Comparison of ENCODE assay signal across 9 cellular contexts in the genomic region with DNA sequence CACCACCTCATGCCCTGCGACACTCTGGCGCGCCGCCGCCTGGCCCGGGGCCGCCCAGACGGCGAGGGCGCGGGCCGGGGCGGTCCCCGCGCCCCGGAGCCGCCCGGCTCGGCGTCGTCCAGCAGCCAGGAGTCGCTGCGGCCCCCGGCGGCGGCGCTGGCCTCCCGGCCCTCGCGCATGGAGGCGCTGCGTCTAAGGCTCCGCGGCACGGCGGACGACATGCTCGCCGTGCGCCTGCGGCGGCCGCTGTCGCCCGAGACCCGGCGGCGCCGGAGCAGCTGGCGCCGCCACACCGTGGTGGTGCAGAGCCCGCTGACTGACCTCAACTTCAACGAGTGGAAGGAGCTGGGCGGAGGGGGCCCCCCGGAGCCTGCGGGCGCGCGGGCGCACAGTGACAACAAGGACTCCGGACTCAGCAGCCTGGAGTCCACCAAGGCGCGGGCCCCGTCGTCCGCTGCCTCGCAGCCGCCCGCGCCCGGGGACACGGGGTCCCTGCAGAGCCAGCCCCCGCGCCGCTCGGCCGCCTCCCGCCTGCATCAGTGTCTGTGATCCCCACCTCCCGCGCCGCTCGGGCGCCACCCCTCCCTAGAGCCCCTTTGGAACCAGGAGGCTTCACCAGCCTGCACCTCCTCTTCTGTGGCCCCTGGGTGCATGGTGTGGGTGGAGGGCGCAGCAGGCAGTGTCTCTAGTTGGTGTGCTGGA.
A peak's percentile ranks its signal among the peaks of the same experiment; 100 is the strongest.
DNase-seq lines count a peak whose midpoint lies in the region; ATAC-seq, FAIRE-seq and TF ChIP-seq lines count a peak whose summit lies in the region.
"Had no signal": no experiment of that assay in that cellular context is flagged by ENCODE, and none has a peak within 500 bp of the region (broad histone marks: within the 10 kb centered on the region; RNA-seq: fewer than 3 reads in every experiment).

No MANE protein-coding gene starts in this region.

- peak; percentile 54 for DNase-seq in EH (ENCODE audit: low read depth)
- DNase-seq in SK-N-DZ (ENCODE audit: low spot score) = peak; percentile 45
- DNase-seq in heart right ventricle = peak in 1 of 2 donors; percentile 43
- DNase-seq in HTR-8/SVneo (ENCODE audit: insufficient read length, low spot score) = no peak
- DNase-seq in activated gamma-delta T cell (lab: John Stamatoyannopoulos, UW) = no peak
- DNase-seq in LoVo (ENCODE audit: low spot score) = no peak
- no peak for DNase-seq in NCI-H1436 (lab: John Stamatoyannopoulos, UW)
- DNase-seq: activated naive CD4-positive, alpha-beta T cell treated with Interleukin-2 at 50 U/mL for 16 hours had no signal

- H3K27ac ChIP-seq in heart right ventricle (peak overlapping the region in 1 of 10 donors; percentile 56), parathyroid adenoma (no peak overlapping the region)

- H3K27me3 ChIP-seq in heart right ventricle (peaks cover 0 to 36% (median 0%) of the 10 kb centered on the region in 7 donors), parathyroid adenoma (ENCODE audit: control insufficient read depth, insufficient read depth, low read length) (no peaks in the 10 kb centered on the region)

- TF ChIP-seq CTCF in heart right ventricle (IDR thresholded peaks at IDR 0.05) = peak in 4 of 9 donors; percentile 7 to 47 (median 28)
- no peak for TF ChIP-seq CTCF in parathyroid adenoma (IDR thresholded peaks at IDR 0.05)

- no peak for FAIRE-seq in HTR-8/SVneo (lab: Jason Lieb, UNC)

- H3K36me3 ChIP-seq in heart right ventricle = peaks cover 0 to 35% (median 20%) of the 10 kb centered on the region in 9 donors
- H3K36me3 ChIP-seq in parathyroid adenoma (ENCODE audit: control insufficient read depth, insufficient read depth, low read length) = no peaks in the 10 kb centered on the region

- WGBS in heart right ventricle, 2 donors = 25 to 42% methylated on average over 79 to 85 of the region's 85 CpGs

- intact Hi-C loops in heart right ventricle (cut with DNase I) = no loop called here

- peaks cover 0 to 17% (median 12%) of the 10 kb centered on the region in 9 donors for H3K4me1 ChIP-seq in heart right ventricle
- H3K4me1 ChIP-seq in parathyroid adenoma = peaks cover 7% of the 10 kb centered on the region

- no peaks in the 10 kb centered on the region for H3K9me3 ChIP-seq in heart right ventricle
- no peaks in the 10 kb centered on the region for H3K9me3 ChIP-seq in parathyroid adenoma (ENCODE audit: control insufficient read depth, low read length)

- H3K4me3 ChIP-seq in heart right ventricle = peak overlapping the region in 5 of 10 donors; percentile 7 to 28 (median 13)
- peak overlapping the region; percentile 20 for H3K4me3 ChIP-seq in parathyroid adenoma (ENCODE audit: low read depth, low read length)

- no peaks in the 10 kb centered on the region for H3K79me2 ChIP-seq in parathyroid adenoma

- H3K4me2 ChIP-seq in parathyroid adenoma (ENCODE audit: low read length) = peak overlapping the region; percentile 53

- ATAC-seq in heart right ventricle = peak; percentile 14 to 64 (median 45)

- H3K9ac ChIP-seq in parathyroid adenoma = no peak overlapping the region

- H2AFZ ChIP-seq in parathyroid adenoma = no peak overlapping the region

Comparison
In these comparisons a context has a peak if more than half of its experiments do, and no peak if none do; other contexts are left out.
1. DNase-seq: peak in EH (single experiment) and SK-N-DZ (single experiment); none in HTR-8/SVneo (single experiment), activated gamma-delta T cell (single experiment), LoVo (single experiment) and NCI-H1436 (single experiment).